1 cellular context compared by ENCODE assay signal in the genomic region with DNA sequence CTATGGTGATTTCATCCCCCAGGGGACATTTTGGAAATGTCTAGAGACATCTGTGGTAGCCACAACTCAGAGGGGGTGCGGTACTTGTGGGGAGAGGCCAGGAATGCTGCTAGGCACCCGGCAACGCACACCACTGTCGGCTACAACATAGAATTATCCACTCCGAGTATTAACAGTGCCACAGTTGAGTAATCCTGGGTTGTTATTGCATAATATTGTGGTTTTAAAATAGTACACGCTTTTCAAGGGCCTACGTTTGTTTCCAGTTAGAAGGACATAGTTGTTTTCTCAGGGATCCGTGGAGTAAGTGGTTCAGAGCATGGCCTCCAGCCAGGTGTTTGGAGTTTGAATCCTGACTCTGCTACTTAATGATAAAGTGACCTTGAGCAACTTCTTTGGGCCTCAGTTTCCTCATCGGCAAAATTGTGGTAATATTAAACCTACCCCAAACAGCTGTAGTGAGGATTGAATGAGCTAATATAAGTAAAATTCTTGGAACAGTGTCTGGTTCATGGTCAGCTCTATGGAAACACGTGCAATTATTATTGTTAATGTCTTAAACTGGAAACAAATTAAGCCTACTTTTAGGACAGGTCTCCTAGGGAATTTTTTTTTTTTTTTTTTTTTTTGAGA.
TF ChIP-seq lines count a peak whose summit lies in the region.

No MANE protein-coding gene starts in this region.

TF ChIP-seq in GM12878, 131 proteins besides CTCF, POLR2A, EP300 and RAD21 (continues in another document):
- TF ChIP-seq ZNF384 (IDR thresholded peaks at IDR 0.05; ENCODE audit: borderline replicate concordance, low read depth, low read length) (no peak), SP1 (IDR thresholded peaks at IDR 0.05; ENCODE audit: low read depth, low read length) (no peak), WRNIP1 (IDR thresholded peaks at IDR 0.05; ENCODE audit: borderline replicate concordance, low read depth, low read length) (no peak), ESRRA (IDR thresholded peaks at IDR 0.05; ENCODE audit: low read length) (no peak), SPI1 (IDR thresholded peaks at IDR 0.05; ENCODE audit: borderline replicate concordance, insufficient read depth, low read depth, low read length) (no peak), ZNF274 (IDR thresholded peaks at IDR 0.05; ENCODE audit: insufficient read depth, insufficient read length) (no peak), SMAD1 (IDR thresholded peaks at IDR 0.05; ENCODE audit: low read depth, partially characterized antibody) (no peak), CHD4 (IDR thresholded peaks at IDR 0.05) (no peak), SREBF1 (IDR thresholded peaks at IDR 0.05; ENCODE audit: low read length) (no peak), MEF2B (IDR thresholded peaks at IDR 0.05; ENCODE audit: partially characterized antibody, poor library complexity, severe bottlenecking) (peak; percentile 87), SMAD5 (IDR thresholded peaks at IDR 0.05; ENCODE audit: low read depth) (no peak), FOXM1 (IDR thresholded peaks at IDR 0.05; ENCODE audit: low read depth, low read length) (peak; percentile 52; the same call in 1 of the 2 replicates), ATF7 (IDR thresholded peaks at IDR 0.05; ENCODE audit: low read depth) (0 out of 2 replicates have a peak, but pooled peaks have one; percentile 27), NFYA (IDR thresholded peaks at IDR 0.05; ENCODE audit: borderline replicate concordance, low read depth, low read length) (no peak), JUNB (IDR thresholded peaks at IDR 0.05) (peak; percentile 22; the same call in 1 of the 2 replicates), TCF12 (IDR thresholded peaks at IDR 0.05; ENCODE audit: low read depth, low read length) (0 out of 2 replicates have a peak, but pooled peaks have one; percentile 10), TARDBP (IDR thresholded peaks at IDR 0.05; ENCODE audit: borderline replicate concordance) (no peak), IKZF1 (conservative IDR thresholded peaks at IDR 0.05) (peak; percentile 63), CEBPB (IDR thresholded peaks at IDR 0.05; ENCODE audit: borderline replicate concordance in 1 of 2, low read depth in 2 of 2, low read length in 2 of 2) (peak; percentile 91), STAT3 (IDR thresholded peaks at IDR 0.05; ENCODE audit: low read depth, low read length) (no peak), BMI1 (IDR thresholded peaks at IDR 0.05; ENCODE audit: borderline replicate concordance) (no peak), CREM (IDR thresholded peaks at IDR 0.05; ENCODE audit: low read depth) (no peak), POLR2AphosphoS5 (IDR thresholded peaks at IDR 0.05; ENCODE audit: low read length) (no peak), NFXL1 (IDR thresholded peaks at IDR 0.05; ENCODE audit: borderline replicate concordance) (no peak), RELA (IDR thresholded peaks at IDR 0.05; ENCODE audit: borderline replicate concordance, partially characterized antibody) (no peak), NRF1 (conservative IDR thresholded peaks at IDR 0.05; ENCODE audit: low read depth, low read length) (no peak), ZNF207 (IDR thresholded peaks at IDR 0.05; ENCODE audit: borderline replicate concordance) (no peak), IRF4 (IDR thresholded peaks at IDR 0.05; ENCODE audit: low read depth, low read length) (no peak), MYC (IDR thresholded peaks at IDR 0.05; ENCODE audit: insufficient read depth, insufficient read length, insufficient replicate concordance, low read length, severe bottlenecking) (no peak), FOS (IDR thresholded peaks at IDR 0.05; ENCODE audit: borderline replicate concordance, extremely low read depth, insufficient read length) (no peak)
- TF ChIP-seq, protein P1, sequence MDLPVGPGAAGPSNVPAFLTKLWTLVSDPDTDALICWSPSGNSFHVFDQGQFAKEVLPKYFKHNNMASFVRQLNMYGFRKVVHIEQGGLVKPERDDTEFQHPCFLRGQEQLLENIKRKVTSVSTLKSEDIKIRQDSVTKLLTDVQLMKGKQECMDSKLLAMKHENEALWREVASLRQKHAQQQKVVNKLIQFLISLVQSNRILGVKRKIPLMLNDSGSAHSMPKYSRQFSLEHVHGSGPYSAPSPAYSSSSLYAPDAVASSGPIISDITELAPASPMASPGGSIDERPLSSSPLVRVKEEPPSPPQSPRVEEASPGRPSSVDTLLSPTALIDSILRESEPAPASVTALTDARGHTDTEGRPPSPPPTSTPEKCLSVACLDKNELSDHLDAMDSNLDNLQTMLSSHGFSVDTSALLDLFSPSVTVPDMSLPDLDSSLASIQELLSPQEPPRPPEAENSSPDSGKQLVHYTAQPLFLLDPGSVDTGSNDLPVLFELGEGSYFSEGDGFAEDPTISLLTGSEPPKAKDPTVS (IDR thresholded peaks at IDR 0.05; ENCODE audit: low read depth, low read length) = no peak
- TF ChIP-seq, protein P2, sequence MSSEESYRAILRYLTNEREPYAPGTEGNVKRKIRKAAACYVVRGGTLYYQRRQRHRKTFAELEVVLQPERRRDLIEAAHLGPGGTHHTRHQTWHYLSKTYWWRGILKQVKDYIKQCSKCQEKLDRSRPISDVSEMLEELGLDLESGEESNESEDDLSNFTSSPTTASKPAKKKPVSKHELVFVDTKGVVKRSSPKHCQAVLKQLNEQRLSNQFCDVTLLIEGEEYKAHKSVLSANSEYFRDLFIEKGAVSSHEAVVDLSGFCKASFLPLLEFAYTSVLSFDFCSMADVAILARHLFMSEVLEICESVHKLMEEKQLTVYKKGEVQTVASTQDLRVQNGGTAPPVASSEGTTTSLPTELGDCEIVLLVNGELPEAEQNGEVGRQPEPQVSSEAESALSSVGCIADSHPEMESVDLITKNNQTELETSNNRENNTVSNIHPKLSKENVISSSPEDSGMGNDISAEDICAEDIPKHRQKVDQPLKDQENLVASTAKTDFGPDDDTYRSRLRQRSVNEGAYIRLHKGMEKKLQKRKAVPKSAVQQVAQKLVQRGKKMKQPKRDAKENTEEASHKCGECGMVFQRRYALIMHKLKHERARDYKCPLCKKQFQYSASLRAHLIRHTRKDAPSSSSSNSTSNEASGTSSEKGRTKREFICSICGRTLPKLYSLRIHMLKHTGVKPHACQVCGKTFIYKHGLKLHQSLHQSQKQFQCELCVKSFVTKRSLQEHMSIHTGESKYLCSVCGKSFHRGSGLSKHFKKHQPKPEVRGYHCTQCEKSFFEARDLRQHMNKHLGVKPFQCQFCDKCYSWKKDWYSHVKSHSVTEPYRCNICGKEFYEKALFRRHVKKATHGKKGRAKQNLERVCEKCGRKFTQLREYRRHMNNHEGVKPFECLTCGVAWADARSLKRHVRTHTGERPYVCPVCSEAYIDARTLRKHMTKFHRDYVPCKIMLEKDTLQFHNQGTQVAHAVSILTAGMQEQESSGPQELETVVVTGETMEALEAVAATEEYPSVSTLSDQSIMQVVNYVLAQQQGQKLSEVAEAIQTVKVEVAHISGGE (CRISPR knock-in tag; IDR thresholded peaks at IDR 0.05) = no peak
- TF ChIP-seq, protein P3, sequence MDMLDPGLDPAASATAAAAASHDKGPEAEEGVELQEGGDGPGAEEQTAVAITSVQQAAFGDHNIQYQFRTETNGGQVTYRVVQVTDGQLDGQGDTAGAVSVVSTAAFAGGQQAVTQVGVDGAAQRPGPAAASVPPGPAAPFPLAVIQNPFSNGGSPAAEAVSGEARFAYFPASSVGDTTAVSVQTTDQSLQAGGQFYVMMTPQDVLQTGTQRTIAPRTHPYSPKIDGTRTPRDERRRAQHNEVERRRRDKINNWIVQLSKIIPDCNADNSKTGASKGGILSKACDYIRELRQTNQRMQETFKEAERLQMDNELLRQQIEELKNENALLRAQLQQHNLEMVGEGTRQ (IDR thresholded peaks at IDR 0.05; ENCODE audit: borderline replicate concordance, low read depth, low read length) = no peak
- TF ChIP-seq, protein P4, sequence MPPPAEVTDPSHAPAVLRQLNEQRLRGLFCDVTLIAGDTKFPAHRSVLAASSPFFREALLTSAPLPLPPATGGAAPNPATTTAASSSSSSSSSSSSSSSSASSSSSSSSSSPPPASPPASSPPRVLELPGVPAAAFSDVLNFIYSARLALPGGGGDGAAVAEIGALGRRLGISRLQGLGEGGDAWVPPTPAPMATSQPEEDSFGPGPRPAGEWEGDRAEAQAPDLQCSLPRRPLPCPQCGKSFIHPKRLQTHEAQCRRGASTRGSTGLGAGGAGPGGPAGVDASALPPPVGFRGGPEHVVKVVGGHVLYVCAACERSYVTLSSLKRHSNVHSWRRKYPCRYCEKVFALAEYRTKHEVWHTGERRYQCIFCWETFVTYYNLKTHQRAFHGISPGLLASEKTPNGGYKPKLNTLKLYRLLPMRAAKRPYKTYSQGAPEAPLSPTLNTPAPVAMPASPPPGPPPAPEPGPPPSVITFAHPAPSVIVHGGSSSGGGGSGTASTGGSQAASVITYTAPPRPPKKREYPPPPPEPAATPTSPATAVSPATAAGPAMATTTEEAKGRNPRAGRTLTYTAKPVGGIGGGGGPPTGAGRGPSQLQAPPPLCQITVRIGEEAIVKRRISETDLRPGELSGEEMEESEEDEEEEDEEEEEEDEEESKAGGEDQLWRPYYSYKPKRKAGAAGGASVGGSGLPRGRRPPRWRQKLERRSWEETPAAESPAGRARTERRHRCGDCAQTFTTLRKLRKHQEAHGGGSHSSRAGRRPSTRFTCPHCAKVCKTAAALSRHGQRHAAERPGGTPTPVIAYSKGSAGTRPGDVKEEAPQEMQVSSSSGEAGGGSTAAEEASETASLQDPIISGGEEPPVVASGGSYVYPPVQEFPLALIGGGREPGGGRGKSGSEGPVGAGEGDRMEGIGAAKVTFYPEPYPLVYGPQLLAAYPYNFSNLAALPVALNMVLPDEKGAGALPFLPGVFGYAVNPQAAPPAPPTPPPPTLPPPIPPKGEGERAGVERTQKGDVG (CRISPR knock-in tag; IDR thresholded peaks at IDR 0.05) = no peak
- TF ChIP-seq, protein P5, sequence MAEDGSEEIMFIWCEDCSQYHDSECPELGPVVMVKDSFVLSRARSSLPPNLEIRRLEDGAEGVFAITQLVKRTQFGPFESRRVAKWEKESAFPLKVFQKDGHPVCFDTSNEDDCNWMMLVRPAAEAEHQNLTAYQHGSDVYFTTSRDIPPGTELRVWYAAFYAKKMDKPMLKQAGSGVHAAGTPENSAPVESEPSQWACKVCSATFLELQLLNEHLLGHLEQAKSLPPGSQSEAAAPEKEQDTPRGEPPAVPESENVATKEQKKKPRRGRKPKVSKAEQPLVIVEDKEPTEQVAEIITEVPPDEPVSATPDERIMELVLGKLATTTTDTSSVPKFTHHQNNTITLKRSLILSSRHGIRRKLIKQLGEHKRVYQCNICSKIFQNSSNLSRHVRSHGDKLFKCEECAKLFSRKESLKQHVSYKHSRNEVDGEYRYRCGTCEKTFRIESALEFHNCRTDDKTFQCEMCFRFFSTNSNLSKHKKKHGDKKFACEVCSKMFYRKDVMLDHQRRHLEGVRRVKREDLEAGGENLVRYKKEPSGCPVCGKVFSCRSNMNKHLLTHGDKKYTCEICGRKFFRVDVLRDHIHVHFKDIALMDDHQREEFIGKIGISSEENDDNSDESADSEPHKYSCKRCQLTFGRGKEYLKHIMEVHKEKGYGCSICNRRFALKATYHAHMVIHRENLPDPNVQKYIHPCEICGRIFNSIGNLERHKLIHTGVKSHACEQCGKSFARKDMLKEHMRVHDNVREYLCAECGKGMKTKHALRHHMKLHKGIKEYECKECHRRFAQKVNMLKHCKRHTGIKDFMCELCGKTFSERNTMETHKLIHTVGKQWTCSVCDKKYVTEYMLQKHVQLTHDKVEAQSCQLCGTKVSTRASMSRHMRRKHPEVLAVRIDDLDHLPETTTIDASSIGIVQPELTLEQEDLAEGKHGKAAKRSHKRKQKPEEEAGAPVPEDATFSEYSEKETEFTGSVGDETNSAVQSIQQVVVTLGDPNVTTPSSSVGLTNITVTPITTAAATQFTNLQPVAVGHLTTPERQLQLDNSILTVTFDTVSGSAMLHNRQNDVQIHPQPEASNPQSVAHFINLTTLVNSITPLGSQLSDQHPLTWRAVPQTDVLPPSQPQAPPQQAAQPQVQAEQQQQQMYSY (CRISPR knock-in tag; IDR thresholded peaks at IDR 0.05) = no peak
- TF ChIP-seq, protein P6, sequence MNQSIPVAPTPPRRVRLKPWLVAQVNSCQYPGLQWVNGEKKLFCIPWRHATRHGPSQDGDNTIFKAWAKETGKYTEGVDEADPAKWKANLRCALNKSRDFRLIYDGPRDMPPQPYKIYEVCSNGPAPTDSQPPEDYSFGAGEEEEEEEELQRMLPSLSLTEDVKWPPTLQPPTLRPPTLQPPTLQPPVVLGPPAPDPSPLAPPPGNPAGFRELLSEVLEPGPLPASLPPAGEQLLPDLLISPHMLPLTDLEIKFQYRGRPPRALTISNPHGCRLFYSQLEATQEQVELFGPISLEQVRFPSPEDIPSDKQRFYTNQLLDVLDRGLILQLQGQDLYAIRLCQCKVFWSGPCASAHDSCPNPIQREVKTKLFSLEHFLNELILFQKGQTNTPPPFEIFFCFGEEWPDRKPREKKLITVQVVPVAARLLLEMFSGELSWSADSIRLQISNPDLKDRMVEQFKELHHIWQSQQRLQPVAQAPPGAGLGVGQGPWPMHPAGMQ (IDR thresholded peaks at IDR 0.05; ENCODE audit: borderline replicate concordance) = no peak
- TF ChIP-seq, protein P7, sequence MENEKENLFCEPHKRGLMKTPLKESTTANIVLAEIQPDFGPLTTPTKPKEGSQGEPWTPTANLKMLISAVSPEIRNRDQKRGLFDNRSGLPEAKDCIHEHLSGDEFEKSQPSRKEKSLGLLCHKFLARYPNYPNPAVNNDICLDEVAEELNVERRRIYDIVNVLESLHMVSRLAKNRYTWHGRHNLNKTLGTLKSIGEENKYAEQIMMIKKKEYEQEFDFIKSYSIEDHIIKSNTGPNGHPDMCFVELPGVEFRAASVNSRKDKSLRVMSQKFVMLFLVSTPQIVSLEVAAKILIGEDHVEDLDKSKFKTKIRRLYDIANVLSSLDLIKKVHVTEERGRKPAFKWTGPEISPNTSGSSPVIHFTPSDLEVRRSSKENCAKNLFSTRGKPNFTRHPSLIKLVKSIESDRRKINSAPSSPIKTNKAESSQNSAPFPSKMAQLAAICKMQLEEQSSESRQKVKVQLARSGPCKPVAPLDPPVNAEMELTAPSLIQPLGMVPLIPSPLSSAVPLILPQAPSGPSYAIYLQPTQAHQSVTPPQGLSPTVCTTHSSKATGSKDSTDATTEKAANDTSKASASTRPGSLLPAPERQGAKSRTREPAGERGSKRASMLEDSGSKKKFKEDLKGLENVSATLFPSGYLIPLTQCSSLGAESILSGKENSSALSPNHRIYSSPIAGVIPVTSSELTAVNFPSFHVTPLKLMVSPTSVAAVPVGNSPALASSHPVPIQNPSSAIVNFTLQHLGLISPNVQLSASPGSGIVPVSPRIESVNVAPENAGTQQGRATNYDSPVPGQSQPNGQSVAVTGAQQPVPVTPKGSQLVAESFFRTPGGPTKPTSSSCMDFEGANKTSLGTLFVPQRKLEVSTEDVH (IDR thresholded peaks at IDR 0.05; ENCODE audit: low read depth, partially characterized antibody) = no peak
